In genomic region chr1:51732701-51733425, GRCh38 we compare ENCODE assay signal across 16 cellular contexts.
DNase-seq lines count a peak whose midpoint lies in the region; ATAC-seq and TF ChIP-seq lines count a peak whose summit lies in the region.
"Had no signal": no experiment of that assay in that cellular context is flagged by ENCODE, and none has a peak within 500 bp of the region (broad histone marks: within the 10 kb centered on the region; RNA-seq: fewer than 3 reads in every experiment).

No MANE protein-coding gene starts in this region.

- H3K9me3 Mint-ChIP-seq in HFFc6, result no peaks in the 10 kb centered on the region
- H3K9me3 Mint-ChIP-seq in chondrocyte (ENCODE audit: low read depth), result no peaks in the 10 kb centered on the region
- no peaks in the 10 kb centered on the region for H3K9me3 Mint-ChIP-seq in neural progenitor cell
- H3K9me3 Mint-ChIP-seq: immature natural killer cell had no signal

- no peak overlapping the region for H3K27ac ChIP-seq in BLaER1
- no peak overlapping the region for H3K27ac ChIP-seq in neural progenitor cell
- no peak overlapping the region for H3K27ac ChIP-seq in foreskin keratinocyte
- no peak overlapping the region for H3K27ac ChIP-seq in brain microvascular endothelial cell
- H3K27ac ChIP-seq: HL-60, KMS-11, SJSA1 had no signal

- H3K4me3 Mint-ChIP-seq in HFFc6 (no peak overlapping the region), chondrocyte (ENCODE audit: unreplicated experiment) (peak overlapping the region; percentile 82), neural progenitor cell (no peak overlapping the region)
- H3K4me3 Mint-ChIP-seq: immature natural killer cell had no signal

- H3K4me2 ChIP-seq in BLaER1, result peak overlapping the region; percentile 87; the same call in 1 of the 2 replicates
- H3K4me2 ChIP-seq in neural progenitor cell, result peak overlapping the region; percentile 96
- H3K4me2 ChIP-seq: KMS-11 had no signal

- peak overlapping the region; percentile 4; the same call in 1 of the 2 replicates for H3K27ac Mint-ChIP-seq in HFFc6
- H3K27ac Mint-ChIP-seq in chondrocyte (ENCODE audit: unreplicated experiment), result peak overlapping the region; percentile 76
- no peak overlapping the region for H3K27ac Mint-ChIP-seq in neural progenitor cell

- H3K4me1 ChIP-seq in BLaER1 (peaks cover 59% of the 10 kb centered on the region), neural progenitor cell (peaks cover 27% of the 10 kb centered on the region), foreskin keratinocyte (peaks cover 21% of the 10 kb centered on the region)

- DNase-seq in HFFc6, result no peak
- DNase-seq in chondrocyte (ENCODE audit: low spot score), result no peak
- no peak for DNase-seq in neural progenitor cell (ENCODE audit: low spot score)
- DNase-seq in foreskin keratinocyte, result no peak
- no peak for DNase-seq in brain microvascular endothelial cell
- DNase-seq in NCI-H1436 (lab: John Stamatoyannopoulos, UW), result no peak
- no peak for DNase-seq in AG08395 (ENCODE audit: low spot score)
- DNase-seq: activated CD4-positive, alpha-beta T cell treated with anti-CD3 and anti-CD28 coated beads, Interleukin-2, amount 50 U/mL, for 4 hours; DMS79 treated with DMSO at 0.1 percent for 48 hours; immature natural killer cell; NCI-H1105 treated with DMSO at 0.1 percent for 48 hours; stimulated activated naive CD8-positive, alpha-beta T cell treated with anti-CD3 and anti-CD28 coated beads, Interleukin-15, Interleukin-2, amounts not matched to agents 100 U/mL and 50 U/mL, for 24 hours had no signal

- peaks cover 14% of the 10 kb centered on the region for H3F3A ChIP-seq in neural progenitor cell (ENCODE audit: low read depth)

- H3K79me2 ChIP-seq in neural progenitor cell (ENCODE audit: low read depth), result peaks cover 81% of the 10 kb centered on the region

- H3K9ac ChIP-seq in BLaER1 (no peak overlapping the region), neural progenitor cell (no peak overlapping the region)
- H3K9ac ChIP-seq: KMS-11 had no signal

- H3K27me3 Mint-ChIP-seq in HFFc6 (ENCODE audit: insufficient read depth) (no peaks in the 10 kb centered on the region), chondrocyte (ENCODE audit: low read depth) (no peaks in the 10 kb centered on the region), neural progenitor cell (ENCODE audit: insufficient read depth, low read depth) (peaks cover 2% of the 10 kb centered on the region)

- H3K36me3 Mint-ChIP-seq in HFFc6 (ENCODE audit: low read depth) (no peaks in the 10 kb centered on the region), chondrocyte (ENCODE audit: low read depth) (no peaks in the 10 kb centered on the region), neural progenitor cell (peaks cover 2% of the 10 kb centered on the region)
- H3K36me3 Mint-ChIP-seq: immature natural killer cell had no signal

- no peak for ATAC-seq in foreskin keratinocyte
- ATAC-seq: stimulated activated naive CD8-positive, alpha-beta T cell treated with anti-CD3 and anti-CD28 coated beads, Interleukin-15, Interleukin-2, amounts not matched to agents 100 U/mL and 50 U/mL, for 24 hours had no signal

- H3K4me3 ChIP-seq in BLaER1 (no peak overlapping the region), neural progenitor cell (no peak overlapping the region), brain microvascular endothelial cell (ENCODE audit: low read depth, low read length) (no peak overlapping the region)
- H3K4me3 ChIP-seq: SJSA1 had no signal

- no peak overlapping the region for H2AFZ ChIP-seq in neural progenitor cell (replicated peaks)

- TF ChIP-seq CTCF in HFFc6 (IDR thresholded peaks at IDR 0.05), result no peak
- TF ChIP-seq CTCF in chondrocyte (IDR thresholded peaks at IDR 0.05), result no peak
- TF ChIP-seq CTCF in neural progenitor cell (IDR thresholded peaks at IDR 0.05), result no peak
- no peak for TF ChIP-seq CTCF in foreskin keratinocyte (conservative IDR thresholded peaks at IDR 0.05)
- TF ChIP-seq CTCF in brain microvascular endothelial cell (IDR thresholded peaks at IDR 0.05; ENCODE audit: low read depth, low read length, missing control alignments), result no peak

- H4K20me1 ChIP-seq in BLaER1, result peaks cover 74% of the 10 kb centered on the region
- H4K20me1 ChIP-seq in neural progenitor cell (ENCODE audit: low read depth), result peaks cover 60% of the 10 kb centered on the region

- in situ Hi-C loops in brain microvascular endothelial cell (cut with HindIII; ENCODE audit: low pct_ligation_motif_present, low sequenced_read_pairs), result no loop called here

- H3K4me1 Mint-ChIP-seq in HFFc6 (ENCODE audit: low read depth) (peaks cover 80% of the 10 kb centered on the region), chondrocyte (ENCODE audit: low read depth) (peaks cover 87% of the 10 kb centered on the region), neural progenitor cell (peaks cover 23% of the 10 kb centered on the region)

- H3K27me3 ChIP-seq in BLaER1 (no peaks in the 10 kb centered on the region), neural progenitor cell (no peaks in the 10 kb centered on the region), foreskin keratinocyte (no peaks in the 10 kb centered on the region), brain microvascular endothelial cell (replicated peaks) (no peaks in the 10 kb centered on the region)
- H3K27me3 ChIP-seq: SJSA1 had no signal

- H3K36me3 ChIP-seq in BLaER1 (no peaks in the 10 kb centered on the region), neural progenitor cell (no peaks in the 10 kb centered on the region), brain microvascular endothelial cell (replicated peaks) (no peaks in the 10 kb centered on the region)

- H3K9me3 ChIP-seq in BLaER1, result no peaks in the 10 kb centered on the region
- no peaks in the 10 kb centered on the region for H3K9me3 ChIP-seq in neural progenitor cell (ENCODE audit: low read depth)
- H3K9me3 ChIP-seq: SJSA1 had no signal
